ENCODE assay signal across 13 cellular contexts in the genomic region with DNA sequence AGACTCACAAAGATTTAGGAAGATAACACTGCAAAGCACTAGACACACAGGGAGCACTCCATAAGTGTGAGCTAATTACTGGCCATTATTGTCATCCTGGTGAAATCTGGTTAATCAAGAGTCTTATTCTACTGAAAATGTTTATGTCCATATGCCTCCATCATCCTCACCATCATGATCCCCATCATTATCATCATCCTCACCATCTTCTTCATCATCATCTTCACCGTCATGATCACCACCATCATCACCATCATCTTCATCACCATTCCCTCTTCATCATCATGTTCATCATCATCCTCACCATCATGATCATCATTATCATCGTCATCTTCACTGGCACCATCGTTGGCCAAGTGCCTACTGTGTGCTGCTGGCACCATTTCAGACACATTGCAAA.
A peak's percentile ranks its signal among the peaks of the same experiment; 100 is the strongest.
DNase-seq lines count a peak whose midpoint lies in the region; ATAC-seq, FAIRE-seq and TF ChIP-seq lines count a peak whose summit lies in the region.
"Had no signal": no experiment of that assay in that cellular context is flagged by ENCODE, and none has a peak within 500 bp of the region (broad histone marks: within the 10 kb centered on the region; RNA-seq: fewer than 3 reads in every experiment).

No MANE protein-coding gene starts in this region.

- H3K4me3 Mint-ChIP-seq in activated CD4-positive, alpha-beta T cell treated with anti-CD3 and anti-CD28 coated beads, Interleukin-2, amount 10 ng/mL, durations not matched to agents 24 days and 14 days = peak overlapping the region; percentile 5
- H3K4me3 Mint-ChIP-seq in stimulated activated naive CD8-positive, alpha-beta T cell treated with anti-CD3 and anti-CD28 coated beads, Interleukin-15, amount 100 ng/mL, for 72 hours = no peak overlapping the region
- no peak overlapping the region for H3K4me3 Mint-ChIP-seq in activated T-helper 2 cell treated with anti-CD3 and anti-CD28 coated beads, Interferon-gamma antibody, Interleukin-2, Interleukin-4, amounts not matched to agents 10 μg/mL and 5 μg/mL and 100 μg/mL, durations not matched to agents 14 hours and 24 hours and 36 hours (ENCODE audit: low read depth)

- H3K27me3 ChIP-seq in bronchial epithelial cell (ENCODE audit: control insufficient read depth, insufficient read depth, low read length) = no peaks in the 10 kb centered on the region

- no peak for TF ChIP-seq CTCF in bronchial epithelial cell (IDR thresholded peaks at IDR 0.05; ENCODE audit: insufficient read depth, low read length, severe bottlenecking)

- H3K27ac Mint-ChIP-seq in activated CD4-positive, alpha-beta T cell treated with anti-CD3 and anti-CD28 coated beads, Interleukin-2, amount 10 ng/mL, durations not matched to agents 24 days and 14 days = peak overlapping the region; percentile 27
- H3K27ac Mint-ChIP-seq in stimulated activated naive CD8-positive, alpha-beta T cell treated with anti-CD3 and anti-CD28 coated beads, Interleukin-15, amount 100 ng/mL, for 72 hours = peak overlapping the region in 1 of 2 donors; percentile 79
- no peak overlapping the region for H3K27ac Mint-ChIP-seq in activated T-helper 2 cell treated with anti-CD3 and anti-CD28 coated beads, Interferon-gamma antibody, Interleukin-2, Interleukin-4, amounts not matched to agents 10 μg/mL and 5 μg/mL and 100 μg/mL, durations not matched to agents 14 hours and 24 hours and 36 hours

- peaks cover 11% of the 10 kb centered on the region for H3K36me3 Mint-ChIP-seq in activated CD4-positive, alpha-beta T cell treated with anti-CD3 and anti-CD28 coated beads, Interleukin-2, amount 10 ng/mL, durations not matched to agents 24 days and 14 days (ENCODE audit: low read depth)
- peaks cover 11% of the 10 kb centered on the region for H3K36me3 Mint-ChIP-seq in activated T-helper 2 cell treated with anti-CD3 and anti-CD28 coated beads, Interferon-gamma antibody, Interleukin-2, Interleukin-4, amounts not matched to agents 10 μg/mL and 5 μg/mL and 100 μg/mL, durations not matched to agents 14 hours and 24 hours and 36 hours (ENCODE audit: low read depth)

- DNase-seq in activated CD4-positive, alpha-beta T cell treated with anti-CD3 and anti-CD28 coated beads, Interleukin-2, amount 10 ng/mL, durations not matched to agents 24 days and 14 days = no peak
- DNase-seq in activated CD4-positive, alpha-beta T cell treated with anti-CD3 and anti-CD28 coated beads for 4 hours = no peak
- no peak for DNase-seq in stimulated activated naive CD8-positive, alpha-beta T cell treated with anti-CD3 and anti-CD28 coated beads, Interleukin-15, amount 100 ng/mL, for 72 hours
- DNase-seq in stimulated activated naive CD8-positive, alpha-beta T cell treated with anti-CD3 and anti-CD28 coated beads, Interleukin-15, Interleukin-2, amounts not matched to agents 100 U/mL and 50 U/mL, for 24 hours = no peak
- DNase-seq in bronchial epithelial cell (ENCODE audit: low read depth) (no peak), urothelium cell line (ENCODE audit: low spot score) (no peak), Kasumi-1 (lab: John Stamatoyannopoulos, UW) (no peak)
- DNase-seq in activated T-helper 2 cell treated with anti-CD3 and anti-CD28 coated beads, Interferon-gamma antibody, Interleukin-2, Interleukin-4, amounts not matched to agents 10 μg/mL and 5 μg/mL and 100 μg/mL, durations not matched to agents 14 hours and 24 hours and 36 hours (ENCODE audit: low spot score) = no peak
- DNase-seq: DND-41, NCI-H1417, NCI-H187 treated with DMSO at 0.1 percent for 48 hours had no signal

- peaks cover 20% of the 10 kb centered on the region for H3K9me3 Mint-ChIP-seq in activated CD4-positive, alpha-beta T cell treated with anti-CD3 and anti-CD28 coated beads, Interleukin-2, amount 10 ng/mL, durations not matched to agents 24 days and 14 days
- peaks cover 19 to 34% of the 10 kb centered on the region in 2 donors for H3K9me3 Mint-ChIP-seq in stimulated activated naive CD8-positive, alpha-beta T cell treated with anti-CD3 and anti-CD28 coated beads, Interleukin-15, amount 100 ng/mL, for 72 hours
- H3K9me3 Mint-ChIP-seq in activated T-helper 2 cell treated with anti-CD3 and anti-CD28 coated beads, Interferon-gamma antibody, Interleukin-2, Interleukin-4, amounts not matched to agents 10 μg/mL and 5 μg/mL and 100 μg/mL, durations not matched to agents 14 hours and 24 hours and 36 hours = peaks cover 20% of the 10 kb centered on the region

- FAIRE-seq in bronchial epithelial cell (lab: Jason Lieb, UNC) = peak; percentile 72
- peak; percentile 99 for FAIRE-seq in urothelium cell line (lab: Jason Lieb, UNC)
- FAIRE-seq: G401.6 had no signal

- H3K4me1 Mint-ChIP-seq in activated CD4-positive, alpha-beta T cell treated with anti-CD3 and anti-CD28 coated beads, Interleukin-2, amount 10 ng/mL, durations not matched to agents 24 days and 14 days = peaks cover 44% of the 10 kb centered on the region
- peaks cover 22% of the 10 kb centered on the region for H3K4me1 Mint-ChIP-seq in stimulated activated naive CD8-positive, alpha-beta T cell treated with anti-CD3 and anti-CD28 coated beads, Interleukin-15, amount 100 ng/mL, for 72 hours
- peaks cover 33% of the 10 kb centered on the region for H3K4me1 Mint-ChIP-seq in activated T-helper 2 cell treated with anti-CD3 and anti-CD28 coated beads, Interferon-gamma antibody, Interleukin-2, Interleukin-4, amounts not matched to agents 10 μg/mL and 5 μg/mL and 100 μg/mL, durations not matched to agents 14 hours and 24 hours and 36 hours (ENCODE audit: low read depth)

- ATAC-seq in stimulated activated naive CD8-positive, alpha-beta T cell treated with anti-CD3 and anti-CD28 coated beads, Interleukin-15, amount 100 ng/mL, for 72 hours = peak; percentile 7
- ATAC-seq in stimulated activated naive CD8-positive, alpha-beta T cell treated with anti-CD3 and anti-CD28 coated beads, Interleukin-15, Interleukin-2, amounts not matched to agents 100 U/mL and 50 U/mL, for 24 hours = no peak

- no peak overlapping the region for H3K4me3 ChIP-seq in bronchial epithelial cell (ENCODE audit: low read depth, low read length)
- H3K4me3 ChIP-seq: HAP-1 had no signal

- no peaks in the 10 kb centered on the region for H3K36me3 ChIP-seq in bronchial epithelial cell (ENCODE audit: control insufficient read depth, insufficient read depth, low read length)
- H3K36me3 ChIP-seq: HAP-1 had no signal

- peaks cover 5% of the 10 kb centered on the region for H3K27me3 Mint-ChIP-seq in activated CD4-positive, alpha-beta T cell treated with anti-CD3 and anti-CD28 coated beads, Interleukin-2, amount 10 ng/mL, durations not matched to agents 24 days and 14 days
- peaks cover 18% of the 10 kb centered on the region for H3K27me3 Mint-ChIP-seq in stimulated activated naive CD8-positive, alpha-beta T cell treated with anti-CD3 and anti-CD28 coated beads, Interleukin-15, amount 100 ng/mL, for 72 hours
- H3K27me3 Mint-ChIP-seq in activated T-helper 2 cell treated with anti-CD3 and anti-CD28 coated beads, Interferon-gamma antibody, Interleukin-2, Interleukin-4, amounts not matched to agents 10 μg/mL and 5 μg/mL and 100 μg/mL, durations not matched to agents 14 hours and 24 hours and 36 hours (ENCODE audit: low read depth) = peaks cover 10% of the 10 kb centered on the region

- intact Hi-C loops in activated CD4-positive, alpha-beta T cell treated with anti-CD3 and anti-CD28 coated beads, Interleukin-2, amount 10 ng/mL, durations not matched to agents 24 days and 14 days (cut with micrococcal nuclease) = loop anchor here (5.0 kb wide), 2 partner anchors 32 to 163 kb away; no protein-coding TSS in a partner anchor
- intact Hi-C loops in activated T-helper 2 cell treated with anti-CD3 and anti-CD28 coated beads, Interferon-gamma antibody, Interleukin-2, Interleukin-4, amounts not matched to agents 10 μg/mL and 5 μg/mL and 100 μg/mL, durations not matched to agents 14 hours and 24 hours and 36 hours (cut with micrococcal nuclease) = no loop called here
